Comparison of ENCODE assay signal across 17 cellular contexts in genomic region chr15:90761629-90762028, GRCh38. TPM values are rescaled to one million over a fixed set of nuclear protein-coding genes. Genes with fewer than 3 reads are reported as not detected.
DNase-seq lines count a peak whose midpoint lies in the region; ATAC-seq and TF ChIP-seq lines count a peak whose summit lies in the region.
"Had no signal": no experiment of that assay in that cellular context is flagged by ENCODE, and none has a peak within 500 bp of the region (broad histone marks: within the 10 kb centered on the region; RNA-seq: fewer than 3 reads in every experiment).

No MANE protein-coding gene starts in this region.

- POLR2A ChIA-PET in CD4-positive, alpha-beta memory T cell (lab: Charles Lee; ENCODE audit: partially characterized antibody), result no interaction called here

- no peaks in the 10 kb centered on the region for H3K9me3 Mint-ChIP-seq in CD14-positive monocyte
- H3K9me3 Mint-ChIP-seq in activated CD4-positive, alpha-beta T cell treated with anti-CD3 and anti-CD28 coated beads, Interleukin-2, amount 10 ng/mL, durations not matched to agents 24 days and 14 days, result no peaks in the 10 kb centered on the region
- H3K9me3 Mint-ChIP-seq in activated naive CD4-positive, alpha-beta T cell treated with anti-CD3 and anti-CD28 coated beads, Interleukin-2, amount 50 U/mL, for 72 hours, result no peaks in the 10 kb centered on the region
- no peaks in the 10 kb centered on the region for H3K9me3 Mint-ChIP-seq in CD4-positive, alpha-beta memory T cell
- H3K9me3 Mint-ChIP-seq: T-helper 1 cell treated with Interleukin-12 subunit alpha and Interleukin-12 subunit beta and Interleukin-4 antibody, amounts not matched to agents 30 μg/mL and 1 μg/mL, for 36 hours had no signal

- H3K27me3 ChIP-seq in CD4-positive, alpha-beta memory T cell (ENCODE audit: insufficient read depth, low read length), result no peaks in the 10 kb centered on the region
- H3K27me3 ChIP-seq: BLaER1 treated with 17β-estradiol and CSF1 and Interleukin-3, amounts not matched to agents 10 nM and 100 nM; esophagus muscularis mucosa; MG63; SJCRH30 had no signal

- H3K27ac Mint-ChIP-seq in CD14-positive monocyte, result peak overlapping the region; percentile 80 to 96 (median 90)
- H3K27ac Mint-ChIP-seq in activated CD4-positive, alpha-beta T cell treated with anti-CD3 and anti-CD28 coated beads, Interleukin-2, amount 10 ng/mL, durations not matched to agents 24 days and 14 days, result no peak overlapping the region
- H3K27ac Mint-ChIP-seq in activated naive CD4-positive, alpha-beta T cell treated with anti-CD3 and anti-CD28 coated beads, Interleukin-2, amount 50 U/mL, for 72 hours, result peak overlapping the region in 1 of 2 donors; percentile 50
- no peak overlapping the region for H3K27ac Mint-ChIP-seq in CD4-positive, alpha-beta memory T cell

- intact Hi-C loops in CD14-positive monocyte (cut with micrococcal nuclease) (loop anchor here (5.0 to 10.0 kb wide), 2 partner anchors 47 to 111 kb away; partner anchors contain the start of gene BLM (in 2 of the 2)), Right ventricle myocardium superior (cut with DNase I) (no loop called here)
- intact Hi-C loops in activated CD4-positive, alpha-beta T cell treated with anti-CD3 and anti-CD28 coated beads, Interleukin-2, amount 10 ng/mL, durations not matched to agents 24 days and 14 days (cut with micrococcal nuclease), result no loop called here
- intact Hi-C loops in CD4-positive, alpha-beta memory T cell (cut with micrococcal nuclease), result no loop called here

- no peaks in the 10 kb centered on the region for H3K36me3 ChIP-seq in CD4-positive, alpha-beta memory T cell (ENCODE audit: insufficient read depth, low read length)
- H3K36me3 ChIP-seq: esophagus muscularis mucosa had no signal

- DNase-seq in CD14-positive monocyte (ENCODE audit: low spot score), result no peak
- peak; percentile 44 for DNase-seq in SK-MEL-5 (ENCODE audit: low read depth, low spot score)
- no peak for DNase-seq in Right ventricle myocardium superior
- peak; percentile 6 for DNase-seq in medulla oblongata (ENCODE audit: extremely low spot score)
- DNase-seq in activated CD4-positive, alpha-beta T cell treated with anti-CD3 and anti-CD28 coated beads, Interleukin-2, amount 10 ng/mL, durations not matched to agents 24 days and 14 days, result no peak
- DNase-seq in activated naive CD4-positive, alpha-beta T cell treated with anti-CD3 and anti-CD28 coated beads, Interleukin-2, amount 50 U/mL, for 72 hours (ENCODE audit: low spot score in 2 of 2), result no peak
- DNase-seq in CD4-positive, alpha-beta memory T cell, result no peak
- DNase-seq: ACHN; activated CD8-positive, alpha-beta memory T cell treated with anti-CD3 and anti-CD28 coated beads, Interleukin-2, amount 50 U/mL, for 4 hours; activated gamma-delta T cell treated with Interleukin-2 at 50 U/mL for 16 hours; MG63; SJCRH30 had no signal

- TF ChIP-seq CTCF in CD14-positive monocyte (IDR thresholded peaks at IDR 0.05), result no peak

- peaks cover 28% of the 10 kb centered on the region for H3K4me1 Mint-ChIP-seq in CD14-positive monocyte
- H3K4me1 Mint-ChIP-seq in activated CD4-positive, alpha-beta T cell treated with anti-CD3 and anti-CD28 coated beads, Interleukin-2, amount 10 ng/mL, durations not matched to agents 24 days and 14 days, result peaks cover 22% of the 10 kb centered on the region
- H3K4me1 Mint-ChIP-seq in CD4-positive, alpha-beta memory T cell, result peaks cover 0 to 5% (median 0%) of the 10 kb centered on the region in 4 donors

- H3K36me3 Mint-ChIP-seq in CD14-positive monocyte, result peaks cover 7 to 27% of the 10 kb centered on the region in 2 donors
- H3K36me3 Mint-ChIP-seq in activated CD4-positive, alpha-beta T cell treated with anti-CD3 and anti-CD28 coated beads, Interleukin-2, amount 10 ng/mL, durations not matched to agents 24 days and 14 days (ENCODE audit: low read depth), result peaks cover 59% of the 10 kb centered on the region
- peaks cover 20 to 45% of the 10 kb centered on the region in 2 donors for H3K36me3 Mint-ChIP-seq in activated naive CD4-positive, alpha-beta T cell treated with anti-CD3 and anti-CD28 coated beads, Interleukin-2, amount 50 U/mL, for 72 hours
- peaks cover 20 to 31% of the 10 kb centered on the region in 2 donors for H3K36me3 Mint-ChIP-seq in CD4-positive, alpha-beta memory T cell

- peak overlapping the region in 1 of 2 donors; percentile 74 for H3K4me3 Mint-ChIP-seq in CD14-positive monocyte
- no peak overlapping the region for H3K4me3 Mint-ChIP-seq in activated CD4-positive, alpha-beta T cell treated with anti-CD3 and anti-CD28 coated beads, Interleukin-2, amount 10 ng/mL, durations not matched to agents 24 days and 14 days
- no peak overlapping the region for H3K4me3 Mint-ChIP-seq in CD4-positive, alpha-beta memory T cell
- H3K4me3 Mint-ChIP-seq: T-helper 1 cell treated with Interleukin-12 subunit alpha and Interleukin-12 subunit beta and Interleukin-4 antibody, amounts not matched to agents 30 μg/mL and 1 μg/mL, for 36 hours had no signal

- H3K27ac ChIP-seq in CD4-positive, alpha-beta memory T cell (ENCODE audit: low read depth, low read length), result no peak overlapping the region
- H3K27ac ChIP-seq: SJCRH30, VCaP had no signal

- in situ Hi-C loops in SK-MEL-5 (cut with HindIII; ENCODE audit: low pct_unique_long_range_greater_than_20kb, low sequenced_read_pairs), result no loop called here

- H3K9me3 ChIP-seq in CD4-positive, alpha-beta memory T cell (ENCODE audit: control insufficient read depth in 1 of 2, low read length in 2 of 2), result no peaks in the 10 kb centered on the region
- H3K9me3 ChIP-seq: BLaER1 treated with 17β-estradiol and CSF1 and Interleukin-3, amounts not matched to agents 10 nM and 100 nM; esophagus muscularis mucosa; MG63; SJCRH30 had no signal

- H3K4me3 ChIP-seq in CD4-positive, alpha-beta memory T cell (ENCODE audit: low read length in 2 of 2), result no peak overlapping the region
- H3K4me3 ChIP-seq: BLaER1 treated with 17β-estradiol and CSF1 and Interleukin-3, amounts not matched to agents 10 nM and 100 nM; esophagus muscularis mucosa; MG63; SJCRH30 had no signal

- no peaks in the 10 kb centered on the region for H3K4me1 ChIP-seq in CD4-positive, alpha-beta memory T cell (ENCODE audit: insufficient read depth, low read length)
- H3K4me1 ChIP-seq: SJCRH30 had no signal

- CTCF ChIA-PET in CD4-positive, alpha-beta memory T cell (lab: Charles Lee; ENCODE audit: partially characterized antibody), result interaction anchor here (2.0 kb wide), 1 partner anchor 124 kb away, joined by 10 read pairs; no protein-coding TSS in a partner anchor

- peaks cover 0 to 1% (median 0%) of the 10 kb centered on the region in 3 donors for H3K27me3 Mint-ChIP-seq in CD14-positive monocyte (ENCODE audit: low read depth in 3 of 3)
- H3K27me3 Mint-ChIP-seq in activated CD4-positive, alpha-beta T cell treated with anti-CD3 and anti-CD28 coated beads, Interleukin-2, amount 10 ng/mL, durations not matched to agents 24 days and 14 days, result no peaks in the 10 kb centered on the region
- H3K27me3 Mint-ChIP-seq in CD4-positive, alpha-beta memory T cell, result no peaks in the 10 kb centered on the region

- ATAC-seq in Right ventricle myocardium superior (ENCODE audit: poor library complexity), result peak; percentile 40
- no peak for ATAC-seq in activated naive CD4-positive, alpha-beta T cell treated with anti-CD3 and anti-CD28 coated beads, Interleukin-2, amount 50 U/mL, for 72 hours
- no peak for ATAC-seq in HG02678 (IDR thresholded peaks at IDR 0.05; ENCODE audit: unreplicated experiment)

RNA-seq across cellular contexts. Expression of gene BLM, which starts 44.5 kb away (rescaled TPM):
- 1 to 10 TPM in 1 of 2 donors, under 1 TPM in 1; 0.69 to 2.3 TPM for polyA plus RNA-seq in CD14-positive monocyte
- total RNA-seq in SK-MEL-5 (2014; rRNA removed; shearing (Covaris generic)), result 41.3 and 41.9 TPM in 2 replicates
- polyA plus RNA-seq in SK-MEL-5 (2015; cell fraction: cytosol; rRNA removed), result 14.4 and 14.7 TPM in 2 replicates
- 30.6 and 42.1 TPM in 2 replicates for polyA plus RNA-seq in SK-MEL-5 (2015; cell fraction: nucleus; rRNA removed)
- total RNA-seq in Right ventricle myocardium superior, result 37.0 TPM
- total RNA-seq in activated CD4-positive, alpha-beta T cell treated with anti-CD3 and anti-CD28 coated beads, Interleukin-2, amount 10 ng/mL, durations not matched to agents 24 days and 14 days, result 64.1 and 66.4 TPM in 2 replicates
- total RNA-seq in activated naive CD4-positive, alpha-beta T cell treated with anti-CD3 and anti-CD28 coated beads, Interleukin-2, amount 50 U/mL, for 72 hours, result 10 to 100 TPM; 71.9 to 79.6 TPM
- total RNA-seq in CD4-positive, alpha-beta memory T cell, result 1 to 10 TPM; 6.5 to 8.9 TPM
- 1 to 10 TPM; 1.2 to 5.5 TPM for polyA plus RNA-seq in CD4-positive, alpha-beta memory T cell

Comparison
In these comparisons a context has a peak if more than half of its experiments do, and no peak if none do; other contexts are left out.
1. DNase-seq: peak in SK-MEL-5 (single experiment) and medulla oblongata (single experiment); none in CD14-positive monocyte (single experiment), Right ventricle myocardium superior (single experiment), activated CD4-positive, alpha-beta T cell treated with anti-CD3 and anti-CD28 coated beads, Interleukin-2, amount 10 ng/mL, durations not matched to agents 24 days and 14 days (single experiment), activated naive CD4-positive, alpha-beta T cell treated with anti-CD3 and anti-CD28 coated beads, Interleukin-2, amount 50 U/mL, for 72 hours (0 of 2) and CD4-positive, alpha-beta memory T cell (0 of 5).
2. H3K27ac Mint-ChIP-seq: peak in CD14-positive monocyte (7 of 7); none in activated CD4-positive, alpha-beta T cell treated with anti-CD3 and anti-CD28 coated beads, Interleukin-2, amount 10 ng/mL, durations not matched to agents 24 days and 14 days (single experiment) and CD4-positive, alpha-beta memory T cell (0 of 7).
3. intact Hi-C loops: an anchor here in CD14-positive monocyte (5.0 to 10.0 kb wide); none called in Right ventricle myocardium superior, activated CD4-positive, alpha-beta T cell treated with anti-CD3 and anti-CD28 coated beads, Interleukin-2, amount 10 ng/mL, durations not matched to agents 24 days and 14 days and CD4-positive, alpha-beta memory T cell.